ENCODE assay signal across 8 cellular contexts in the genomic region with DNA sequence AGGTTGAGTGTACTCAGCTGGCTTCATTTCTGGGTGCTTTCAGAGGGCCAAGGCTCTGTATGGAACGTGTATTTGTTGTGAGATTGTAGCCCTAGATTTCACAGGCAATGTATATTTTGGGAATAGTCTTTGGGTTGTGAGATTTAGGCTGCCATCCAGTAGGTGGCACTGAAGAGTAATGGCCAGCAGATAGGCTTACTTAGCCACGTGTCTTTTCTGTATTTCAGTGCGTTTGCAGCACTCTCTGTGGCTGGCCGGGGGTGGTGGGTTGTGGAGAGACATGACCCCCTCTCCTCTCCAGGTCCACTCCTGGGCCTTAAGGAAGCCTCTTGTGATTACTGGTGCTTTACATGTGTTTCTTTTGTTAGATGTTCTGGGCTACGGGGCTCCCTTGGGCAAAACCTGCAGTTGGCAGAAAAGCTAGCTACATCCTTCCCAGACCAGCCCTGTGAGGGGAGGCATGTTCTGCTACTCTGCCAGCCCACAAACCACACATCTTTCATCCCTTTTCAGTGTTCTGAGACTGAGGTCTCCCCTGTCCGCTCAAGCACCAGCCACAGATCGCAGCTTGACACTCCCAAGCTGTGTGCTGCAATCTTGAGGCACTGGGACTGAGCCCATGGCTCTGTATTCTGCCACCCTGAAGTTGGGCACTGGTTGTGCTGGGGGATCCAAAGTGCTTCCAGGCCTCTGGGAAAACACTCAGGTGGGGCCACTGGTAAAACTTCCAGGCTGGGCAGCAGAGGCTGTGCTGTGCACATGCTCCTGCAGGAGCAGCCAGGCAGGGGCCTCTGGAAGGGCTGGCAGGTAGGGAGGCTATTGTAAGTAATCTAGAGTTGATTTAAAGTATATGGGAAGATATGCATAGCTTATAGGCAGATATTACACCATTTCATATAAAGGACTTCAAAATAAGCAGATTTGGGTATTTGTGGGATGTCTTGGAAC.
DNase-seq lines count a peak whose midpoint lies in the region; ATAC-seq and TF ChIP-seq lines count a peak whose summit lies in the region.

No MANE protein-coding gene starts in this region.

- H3K36me3 ChIP-seq in PC-9 (ENCODE audit: low read depth), result no peaks in the 10 kb centered on the region
- no peaks in the 10 kb centered on the region for H3K36me3 ChIP-seq in esophagus muscularis mucosa
- H3K36me3 ChIP-seq in trophoblast cell (ENCODE audit: control insufficient read depth in 1 of 2, insufficient read depth in 2 of 2, low read length in 2 of 2), result no peaks in the 10 kb centered on the region
- H3K36me3 ChIP-seq in CD4-positive, alpha-beta memory T cell (ENCODE audit: insufficient read depth, low read length), result no peaks in the 10 kb centered on the region

- no peak overlapping the region for H2BK120ac ChIP-seq in trophoblast cell (ENCODE audit: insufficient read depth, low read length, poor library complexity)

- no TSS peak for BruUV-seq in PC-9 (replicated peaks; lab: Mats Ljungman, UMichigan)

- peak; percentile 90 for ATAC-seq in GM21515 (IDR thresholded peaks at IDR 0.05; ENCODE audit: unreplicated experiment)
- peak; percentile 88 for ATAC-seq in HG03521 (IDR thresholded peaks at IDR 0.05; ENCODE audit: unreplicated experiment)

- H3K14ac ChIP-seq in trophoblast cell (ENCODE audit: low read length), result no peak overlapping the region

- H3K4ac ChIP-seq in trophoblast cell (ENCODE audit: low read depth, low read length), result no peak overlapping the region

- CTCF ChIA-PET in activated CD4-positive, alpha-beta memory T cell treated with anti-CD3 and anti-CD28 coated beads for 36 hours (lab: Charles Lee), result interaction anchor here (1.3 to 1.4 kb wide), 2 partner anchors 11 to 44 kb away, joined by 4 read pairs; no protein-coding TSS in a partner anchor
- CTCF ChIA-PET in activated CD4-positive, alpha-beta memory T cell treated with anti-CD3 and anti-CD28 coated beads, Interleukin-2, amount 10 ng/mL, durations not matched to agents 7 days and 5 days (lab: Charles Lee), result no interaction called here
- CTCF ChIA-PET in PC-9 (lab: Charles Lee), result no interaction called here
- CTCF ChIA-PET in CD4-positive, alpha-beta memory T cell (lab: Charles Lee; ENCODE audit: partially characterized antibody), result no interaction called here

- H3K27me3 ChIP-seq in PC-9 (ENCODE audit: insufficient read depth, low read depth), result no peaks in the 10 kb centered on the region
- H3K27me3 ChIP-seq in esophagus muscularis mucosa, result no peaks in the 10 kb centered on the region
- no peaks in the 10 kb centered on the region for H3K27me3 ChIP-seq in trophoblast cell (ENCODE audit: insufficient read depth, low read length)
- no peaks in the 10 kb centered on the region for H3K27me3 ChIP-seq in CD4-positive, alpha-beta memory T cell (ENCODE audit: insufficient read depth, low read length)

- no peak overlapping the region for H3K4me2 ChIP-seq in PC-9
- no peak overlapping the region for H3K4me2 ChIP-seq in trophoblast cell (ENCODE audit: low read length)

- H3K9me3 ChIP-seq in PC-9 (ENCODE audit: insufficient read depth, low read depth), result no peaks in the 10 kb centered on the region
- H3K9me3 ChIP-seq in esophagus muscularis mucosa, result no peaks in the 10 kb centered on the region
- no peaks in the 10 kb centered on the region for H3K9me3 ChIP-seq in trophoblast cell (ENCODE audit: insufficient read depth, low read depth, low read length)
- no peaks in the 10 kb centered on the region for H3K9me3 ChIP-seq in CD4-positive, alpha-beta memory T cell (ENCODE audit: control insufficient read depth in 1 of 2, low read length in 2 of 2)

- H3K4me3 ChIP-seq in PC-9 (no peak overlapping the region), esophagus muscularis mucosa (no peak overlapping the region), trophoblast cell (ENCODE audit: low read depth, low read length) (no peak overlapping the region)
- H3K4me3 ChIP-seq in CD4-positive, alpha-beta memory T cell (ENCODE audit: low read length in 2 of 2), result no peak overlapping the region

- H4K8ac ChIP-seq in trophoblast cell (ENCODE audit: low read depth, low read length), result no peak overlapping the region

- H3K9ac ChIP-seq in trophoblast cell (ENCODE audit: low read length), result no peak overlapping the region

- TF ChIP-seq POLR2A in esophagus muscularis mucosa (IDR thresholded peaks at IDR 0.05; ENCODE audit: low read depth), result no peak

- peak; percentile 26 for DNase-seq in activated CD4-positive, alpha-beta memory T cell treated with anti-CD3 and anti-CD28 coated beads for 36 hours
- no peak for DNase-seq in activated CD4-positive, alpha-beta memory T cell treated with anti-CD3 and anti-CD28 coated beads, Interleukin-2, amount 10 ng/mL, durations not matched to agents 7 days and 5 days
- DNase-seq in PC-9 (peak in 1 of 2 experiments; percentile 10), esophagus muscularis mucosa (ENCODE audit: extremely low spot score) (no peak), trophoblast cell (peak; percentile 1 to 62)
- DNase-seq in CD4-positive, alpha-beta memory T cell, result no peak

- no peak overlapping the region for H3K23ac ChIP-seq in trophoblast cell (ENCODE audit: low read length)

- H3K4me1 Mint-ChIP-seq in activated CD4-positive, alpha-beta memory T cell treated with anti-CD3 and anti-CD28 coated beads for 36 hours (ENCODE audit: low read depth), result no peaks in the 10 kb centered on the region
- no peaks in the 10 kb centered on the region for H3K4me1 Mint-ChIP-seq in activated CD4-positive, alpha-beta memory T cell treated with anti-CD3 and anti-CD28 coated beads, Interleukin-2, amount 10 ng/mL, durations not matched to agents 7 days and 5 days
- H3K4me1 Mint-ChIP-seq in CD4-positive, alpha-beta memory T cell, result no peaks in the 10 kb centered on the region

- intact Hi-C loops in activated CD4-positive, alpha-beta memory T cell treated with anti-CD3 and anti-CD28 coated beads for 36 hours (cut with micrococcal nuclease), result no loop called here
- intact Hi-C loops in PC-9 (cut with micrococcal nuclease; ENCODE audit: unreplicated experiment) (no loop called here), esophagus muscularis mucosa (cut with DNase I) (no loop called here)
- intact Hi-C loops in CD4-positive, alpha-beta memory T cell (cut with micrococcal nuclease), result no loop called here

- H2AFZ ChIP-seq in PC-9, result no peak overlapping the region
- H2AFZ ChIP-seq in trophoblast cell (ENCODE audit: insufficient read depth, low read length, poor library complexity), result no peak overlapping the region

- no peak for TF ChIP-seq EP300 in esophagus muscularis mucosa (IDR thresholded peaks at IDR 0.05)

- H2AK5ac ChIP-seq in trophoblast cell (ENCODE audit: low read length), result no peak overlapping the region

- H3K79me2 ChIP-seq in PC-9 (ENCODE audit: low read depth) (no peaks in the 10 kb centered on the region), trophoblast cell (ENCODE audit: control insufficient read depth, insufficient read depth, low read length, poor library complexity) (no peaks in the 10 kb centered on the region)

- no peaks in the 10 kb centered on the region for H3K9me2 ChIP-seq in PC-9 (ENCODE audit: insufficient read depth)

- TF ChIP-seq CTCF in PC-9 (conservative IDR thresholded peaks at IDR 0.05) (peak; percentile 63), esophagus muscularis mucosa (IDR thresholded peaks at IDR 0.05) (peak in 2 of 3 experiments; percentile 32 to 47)

- H4K20me1 ChIP-seq in PC-9 (ENCODE audit: insufficient read depth), result no peaks in the 10 kb centered on the region

- no peak overlapping the region for H4K12ac ChIP-seq in trophoblast cell (ENCODE audit: low read depth, low read length)

- POLR2A ChIA-PET in activated CD4-positive, alpha-beta memory T cell treated with anti-CD3 and anti-CD28 coated beads for 36 hours (lab: Charles Lee), result no interaction called here
- POLR2A ChIA-PET in activated CD4-positive, alpha-beta memory T cell treated with anti-CD3 and anti-CD28 coated beads, Interleukin-2, amount 10 ng/mL, durations not matched to agents 7 days and 5 days (lab: Charles Lee), result no interaction called here
- POLR2A ChIA-PET in PC-9 (lab: Charles Lee; ENCODE audit: unreplicated experiment), result no interaction called here
- POLR2A ChIA-PET in CD4-positive, alpha-beta memory T cell (lab: Charles Lee; ENCODE audit: partially characterized antibody), result no interaction called here

- H3K27ac Mint-ChIP-seq in activated CD4-positive, alpha-beta memory T cell treated with anti-CD3 and anti-CD28 coated beads for 36 hours, result no peak overlapping the region
- H3K27ac Mint-ChIP-seq in activated CD4-positive, alpha-beta memory T cell treated with anti-CD3 and anti-CD28 coated beads, Interleukin-2, amount 10 ng/mL, durations not matched to agents 7 days and 5 days, result no peak overlapping the region
- no peak overlapping the region for H3K27ac Mint-ChIP-seq in CD4-positive, alpha-beta memory T cell

- H3K36me3 Mint-ChIP-seq in activated CD4-positive, alpha-beta memory T cell treated with anti-CD3 and anti-CD28 coated beads for 36 hours, result no peaks in the 10 kb centered on the region
- H3K36me3 Mint-ChIP-seq in activated CD4-positive, alpha-beta memory T cell treated with anti-CD3 and anti-CD28 coated beads, Interleukin-2, amount 10 ng/mL, durations not matched to agents 7 days and 5 days (ENCODE audit: low read depth), result no peaks in the 10 kb centered on the region
- H3K36me3 Mint-ChIP-seq in CD4-positive, alpha-beta memory T cell, result no peaks in the 10 kb centered on the region

- no peak overlapping the region for H2BK5ac ChIP-seq in trophoblast cell (ENCODE audit: low read depth, low read length, poor library complexity)

- H3K4me1 ChIP-seq in PC-9 (replicated peaks; ENCODE audit: insufficient read depth) (no peaks in the 10 kb centered on the region), esophagus muscularis mucosa (no peaks in the 10 kb centered on the region), trophoblast cell (ENCODE audit: control insufficient read depth in 1 of 2, insufficient read depth in 2 of 2, low read length in 2 of 2) (no peaks in the 10 kb centered on the region)
- no peaks in the 10 kb centered on the region for H3K4me1 ChIP-seq in CD4-positive, alpha-beta memory T cell (ENCODE audit: insufficient read depth, low read length)

- H3K79me1 ChIP-seq in trophoblast cell (ENCODE audit: low read length), result no peaks in the 10 kb centered on the region

- H3K4me3 Mint-ChIP-seq in activated CD4-positive, alpha-beta memory T cell treated with anti-CD3 and anti-CD28 coated beads for 36 hours, result no peak overlapping the region
- no peak overlapping the region for H3K4me3 Mint-ChIP-seq in activated CD4-positive, alpha-beta memory T cell treated with anti-CD3 and anti-CD28 coated beads, Interleukin-2, amount 10 ng/mL, durations not matched to agents 7 days and 5 days
- no peak overlapping the region for H3K4me3 Mint-ChIP-seq in CD4-positive, alpha-beta memory T cell

- no peak overlapping the region for H2BK12ac ChIP-seq in trophoblast cell (ENCODE audit: low read length)

- no peaks in the 10 kb centered on the region for H3K27me3 Mint-ChIP-seq in activated CD4-positive, alpha-beta memory T cell treated with anti-CD3 and anti-CD28 coated beads for 36 hours
- H3K27me3 Mint-ChIP-seq in activated CD4-positive, alpha-beta memory T cell treated with anti-CD3 and anti-CD28 coated beads, Interleukin-2, amount 10 ng/mL, durations not matched to agents 7 days and 5 days, result no peaks in the 10 kb centered on the region
- no peaks in the 10 kb centered on the region for H3K27me3 Mint-ChIP-seq in CD4-positive, alpha-beta memory T cell

- H3K18ac ChIP-seq in trophoblast cell (ENCODE audit: low read length), result no peak overlapping the region

- H3F3A ChIP-seq in PC-9 (ENCODE audit: insufficient read depth, low read depth), result no peaks in the 10 kb centered on the region

- H3K27ac ChIP-seq in PC-9 (no peak overlapping the region), esophagus muscularis mucosa (replicated peaks in 1 of 4) (no peak overlapping the region), trophoblast cell (ENCODE audit: low read depth, low read length) (no peak overlapping the region)
- H3K27ac ChIP-seq in CD4-positive, alpha-beta memory T cell (ENCODE audit: low read depth, low read length), result no peak overlapping the region

- peaks cover 9% of the 10 kb centered on the region for H3K9me3 Mint-ChIP-seq in activated CD4-positive, alpha-beta memory T cell treated with anti-CD3 and anti-CD28 coated beads for 36 hours
- H3K9me3 Mint-ChIP-seq in activated CD4-positive, alpha-beta memory T cell treated with anti-CD3 and anti-CD28 coated beads, Interleukin-2, amount 10 ng/mL, durations not matched to agents 7 days and 5 days, result no peaks in the 10 kb centered on the region
- H3K9me3 Mint-ChIP-seq in CD4-positive, alpha-beta memory T cell, result peaks cover 0 to 8% (median 3%) of the 10 kb centered on the region in 8 donors

- no peak overlapping the region for H4K91ac ChIP-seq in trophoblast cell (ENCODE audit: low read depth, low read length)

- WGBS in esophagus muscularis mucosa, result 34% methylated on average over 5 of the region's 7 CpGs
- WGBS in trophoblast cell (ENCODE audit: extremely low coverage, insufficient coverage, insufficient read length), result no CpG with 5 or more reads among the region's 7 CpGs

Comparison
In these comparisons a context has a peak if more than half of its experiments do, and no peak if none do; other contexts are left out.
1. DNase-seq: peak in activated CD4-positive, alpha-beta memory T cell treated with anti-CD3 and anti-CD28 coated beads for 36 hours (single experiment) and trophoblast cell (2 of 2); none in activated CD4-positive, alpha-beta memory T cell treated with anti-CD3 and anti-CD28 coated beads, Interleukin-2, amount 10 ng/mL, durations not matched to agents 7 days and 5 days (single experiment), esophagus muscularis mucosa (single experiment) and CD4-positive, alpha-beta memory T cell (0 of 5).